ENCODE assay signal across 18 cellular contexts in genomic region chr21:38839370-38839681, GRCh38. TPM values are rescaled to one million over a fixed set of nuclear protein-coding genes. Genes with fewer than 3 reads are reported as not detected.
A peak's percentile ranks its signal among the peaks of the same experiment; 100 is the strongest.
DNase-seq lines count a peak whose midpoint lies in the region; ATAC-seq and TF ChIP-seq lines count a peak whose summit lies in the region.
"Had no signal": no experiment of that assay in that cellular context is flagged by ENCODE, and none has a peak within 500 bp of the region (broad histone marks: within the 10 kb centered on the region; RNA-seq: fewer than 3 reads in every experiment).

No MANE protein-coding gene starts in this region.

- H3K27me3 Mint-ChIP-seq in activated CD4-positive, alpha-beta T cell treated with anti-CD3 and anti-CD28 coated beads for 36 hours, result no peaks in the 10 kb centered on the region
- H3K27me3 Mint-ChIP-seq in WTC11 (ENCODE audit: low read depth) (no peaks in the 10 kb centered on the region), mesothelial cell of epicardium (ENCODE audit: low read depth) (no peaks in the 10 kb centered on the region)

- CTCF ChIA-PET in activated CD4-positive, alpha-beta T cell treated with anti-CD3 and anti-CD28 coated beads for 36 hours (lab: Charles Lee), result interaction anchor here (1.2 kb wide), 1 partner anchor 105 kb away, joined by 3 read pairs; no protein-coding TSS in a partner anchor
- CTCF ChIA-PET in WTC11 (lab: Charles Lee), result interaction anchor here (1.4 kb wide), 1 partner anchor 287 kb away, joined by 3 read pairs; no protein-coding TSS in a partner anchor

- H3K9me3 ChIP-seq in RWPE2 (ENCODE audit: severe bottlenecking) (no peaks in the 10 kb centered on the region), smooth muscle cell (replicated peaks; ENCODE audit: low read depth) (no peaks in the 10 kb centered on the region)
- H3K9me3 ChIP-seq: HAP-1 had no signal

- peak overlapping the region; percentile 98 for H3K27ac ChIP-seq in RWPE2 (ENCODE audit: poor library complexity, severe bottlenecking)
- H3K27ac ChIP-seq in epithelial cell of prostate, result peak overlapping the region; percentile 98
- peak overlapping the region; percentile 89 for H3K27ac ChIP-seq in smooth muscle cell (ENCODE audit: low read depth)
- H3K27ac ChIP-seq: 22Rv1 had no signal

- intact Hi-C loops in activated CD4-positive, alpha-beta T cell treated with anti-CD3 and anti-CD28 coated beads for 36 hours (cut with DNase I, micrococcal nuclease), result loop anchor here in 1 of 2 experiments (2.0 to 5.0 kb wide), 2 partner anchors 73 kb away; no protein-coding TSS in a partner anchor

- H3K4me2 ChIP-seq in smooth muscle cell, result peak overlapping the region; percentile 16

- H3K4me3 ChIP-seq in RWPE2 (ENCODE audit: severe bottlenecking) (no peak overlapping the region), smooth muscle cell (no peak overlapping the region)
- H3K4me3 ChIP-seq: HAP-1 had no signal

- H3K27ac Mint-ChIP-seq in activated CD4-positive, alpha-beta T cell treated with anti-CD3 and anti-CD28 coated beads for 36 hours, result peak overlapping the region; percentile 66
- H3K27ac Mint-ChIP-seq in WTC11 (no peak overlapping the region), mesothelial cell of epicardium (no peak overlapping the region)
- H3K27ac Mint-ChIP-seq: memory B cell, natural killer cell had no signal

- H3K79me2 ChIP-seq in smooth muscle cell (ENCODE audit: low read depth), result no peaks in the 10 kb centered on the region

- H3K36me3 ChIP-seq in RWPE2 (ENCODE audit: low read depth) (no peaks in the 10 kb centered on the region), smooth muscle cell (ENCODE audit: low read depth) (no peaks in the 10 kb centered on the region)
- H3K36me3 ChIP-seq: HAP-1 had no signal

- H3K27me3 ChIP-seq in RWPE2 (ENCODE audit: insufficient read depth, poor library complexity, severe bottlenecking) (no peaks in the 10 kb centered on the region), smooth muscle cell (ENCODE audit: low read depth) (no peaks in the 10 kb centered on the region)

- DNase-seq in activated CD4-positive, alpha-beta T cell treated with anti-CD3 and anti-CD28 coated beads for 36 hours, result no peak
- DNase-seq in activated CD4-positive, alpha-beta T cell treated with anti-CD3 and anti-CD28 coated beads, Interleukin-2, amount 50 U/mL, for 48 hours, result no peak
- DNase-seq in RWPE2 (ENCODE audit: low spot score) (no peak), epithelial cell of prostate (ENCODE audit: low read depth, low spot score) (no peak), smooth muscle cell (lab: John Stamatoyannopoulos, UW; ENCODE audit: unreplicated experiment) (no peak), WTC11 (ENCODE audit: low spot score) (no peak), mesothelial cell of epicardium (ENCODE audit: low spot score in 2 of 2, unreplicated experiment in 2 of 2) (no peak), GM10266 (ENCODE audit: extremely low spot score) (no peak)
- DNase-seq: activated effector memory CD4-positive, alpha-beta T cell treated with anti-CD3 and anti-CD28 coated beads, Interleukin-2, amount 50 U/mL, for 16 hours; effector memory CD4-positive, alpha-beta T cell; natural killer cell; NCI-H1930; NCI-H446; RPMI8226 had no signal

- H2AFZ ChIP-seq in smooth muscle cell (ENCODE audit: low read depth), result no peak overlapping the region

- peaks cover 28% of the 10 kb centered on the region for H3K4me1 Mint-ChIP-seq in activated CD4-positive, alpha-beta T cell treated with anti-CD3 and anti-CD28 coated beads for 36 hours
- H3K4me1 Mint-ChIP-seq in WTC11 (no peaks in the 10 kb centered on the region), mesothelial cell of epicardium (no peaks in the 10 kb centered on the region)
- H3K4me1 Mint-ChIP-seq: memory B cell, natural killer cell had no signal

- POLR2A ChIA-PET in activated CD4-positive, alpha-beta T cell treated with anti-CD3 and anti-CD28 coated beads for 36 hours (lab: Charles Lee), result no interaction called here
- POLR2A ChIA-PET in WTC11 (lab: Charles Lee), result no interaction called here

- peaks cover 34% of the 10 kb centered on the region for H3K4me1 ChIP-seq in RWPE2 (ENCODE audit: insufficient read depth, poor library complexity, severe bottlenecking)
- H3K4me1 ChIP-seq in smooth muscle cell (ENCODE audit: low read depth), result peaks cover 6% of the 10 kb centered on the region
- H3K4me1 ChIP-seq: HAP-1 had no signal

- TF ChIP-seq CTCF in RWPE2 (IDR thresholded peaks at IDR 0.05; ENCODE audit: poor library complexity, severe bottlenecking), result no peak
- TF ChIP-seq CTCF in smooth muscle cell (IDR thresholded peaks at IDR 0.05; ENCODE audit: borderline replicate concordance, insufficient read depth, poor library complexity, severe bottlenecking), result no peak
- TF ChIP-seq CTCF in WTC11 (IDR thresholded peaks at IDR 0.05), result no peak
- no peak for TF ChIP-seq CTCF in mesothelial cell of epicardium (IDR thresholded peaks at IDR 0.05; ENCODE audit: unreplicated experiment)
- no peak for TF ChIP-seq CTCF in GM10266 (IDR thresholded peaks at IDR 0.05; ENCODE audit: control insufficient read depth, insufficient read depth, low read depth, missing control alignments)

- peaks cover 3% of the 10 kb centered on the region for H3F3A ChIP-seq in smooth muscle cell (ENCODE audit: low read depth)

- peak overlapping the region; percentile 36 for H3K9ac ChIP-seq in smooth muscle cell (ENCODE audit: low read depth)

- no peak for ATAC-seq in activated CD4-positive, alpha-beta T cell treated with anti-CD3 and anti-CD28 coated beads for 36 hours
- ATAC-seq in RWPE2 (ENCODE audit: low read depth) (peak; percentile 47), WTC11 (no peak)

- 74% methylated on average over 4 of the region's 4 CpGs for WGBS in smooth muscle cell (ENCODE audit: low lambda C conversion rate)

- H3K36me3 Mint-ChIP-seq in activated CD4-positive, alpha-beta T cell treated with anti-CD3 and anti-CD28 coated beads for 36 hours (ENCODE audit: low read depth), result no peaks in the 10 kb centered on the region
- peaks cover 2% of the 10 kb centered on the region for H3K36me3 Mint-ChIP-seq in WTC11
- H3K36me3 Mint-ChIP-seq in mesothelial cell of epicardium, result no peaks in the 10 kb centered on the region
- H3K36me3 Mint-ChIP-seq: memory B cell, natural killer cell had no signal

- no peaks in the 10 kb centered on the region for H3K9me3 Mint-ChIP-seq in activated CD4-positive, alpha-beta T cell treated with anti-CD3 and anti-CD28 coated beads for 36 hours (ENCODE audit: low read depth)
- H3K9me3 Mint-ChIP-seq in WTC11 (peaks cover 14% of the 10 kb centered on the region), mesothelial cell of epicardium (no peaks in the 10 kb centered on the region)
- H3K9me3 Mint-ChIP-seq: memory B cell; natural killer cell; stimulated activated naive CD8-positive, alpha-beta T cell treated with anti-CD3 and anti-CD28 coated beads, Interleukin-15, amount 100 ng/mL, for 72 hours had no signal

- no peak overlapping the region for H3K4me3 Mint-ChIP-seq in activated CD4-positive, alpha-beta T cell treated with anti-CD3 and anti-CD28 coated beads for 36 hours
- no peak overlapping the region for H3K4me3 Mint-ChIP-seq in WTC11
- H3K4me3 Mint-ChIP-seq in mesothelial cell of epicardium, result no peak overlapping the region
- H3K4me3 Mint-ChIP-seq: memory B cell; natural killer cell; stimulated activated naive CD8-positive, alpha-beta T cell treated with anti-CD3 and anti-CD28 coated beads, Interleukin-15, amount 100 ng/mL, for 72 hours had no signal

- H4K20me1 ChIP-seq in smooth muscle cell (ENCODE audit: low read depth), result no peaks in the 10 kb centered on the region

TF ChIP-seq in WTC11, 78 proteins besides CTCF, POLR2A, EP300 and RAD21:
- no peak for TF ChIP-seq ZNF219 (CRISPR knock-in tag; IDR thresholded peaks at IDR 0.05; ENCODE audit: borderline replicate concordance)
- TF ChIP-seq ZBTB43 (CRISPR knock-in tag; IDR thresholded peaks at IDR 0.05), result no peak
- TF ChIP-seq IRF2 (CRISPR knock-in tag; IDR thresholded peaks at IDR 0.05; ENCODE audit: borderline replicate concordance, low read depth), result no peak

RNA-seq across cellular contexts. Expression of gene ETS2, which starts 33.6 kb away (rescaled TPM):
- 10 to 100 TPM; 44.7 to 61.9 TPM for total RNA-seq in activated CD4-positive, alpha-beta T cell treated with anti-CD3 and anti-CD28 coated beads for 36 hours
- 77.0 and 77.7 TPM in 2 replicates for total RNA-seq in smooth muscle cell
- polyA plus RNA-seq in smooth muscle cell, result 63.8 and 65.9 TPM in 2 replicates
- 45.0 to 56.4 TPM (median 48.3 TPM) in 3 replicates for total RNA-seq in WTC11 (2021)
- total RNA-seq in mesothelial cell of epicardium, result 29.6 to 32.5 TPM (median 30.5 TPM) in 3 replicates
